ENCODE assay signal across 8 cellular contexts in genomic region chr15:91099616-91100560, GRCh38. TPM values are rescaled to one million over a fixed set of nuclear protein-coding genes. Genes with fewer than 3 reads are reported as not detected.
DNase-seq lines count a peak whose midpoint lies in the region; ATAC-seq, FAIRE-seq and TF ChIP-seq lines count a peak whose summit lies in the region.

Gene SV2B, plus strand, starts transcription at chr15:91100257. Its CDS starts 126,007 bp downstream, at chr15:91226264.

- no peak for FAIRE-seq in H54 (lab: Jason Lieb, UNC)

- H3K9me2 ChIP-seq in PC-3 (replicated peaks; ENCODE audit: low read length): no peaks in the 10 kb centered on the region

- ATAC-seq in HG02759 (IDR thresholded peaks at IDR 0.05; ENCODE audit: unreplicated experiment) (peak; percentile 73), PC-3 (peak; percentile 49), heart left ventricle (peak in 3 of 4 donors; percentile 57 to 68 (median 65)), aorta (ENCODE audit: low FRiP score) (no peak)

- H3K4me2 ChIP-seq in PC-3 (ENCODE audit: low read length): peak within 1 kb of the TSS; percentile 79

- H3K36me3 ChIP-seq in PC-3 (ENCODE audit: low read depth, low read length) (no peaks in the 10 kb centered on the region), heart left ventricle (no peaks in the 10 kb centered on the region), aorta (ENCODE audit: control insufficient read depth in 1 of 2, insufficient read depth in 2 of 2, low read length in 1 of 2) (no peaks in the 10 kb centered on the region)

- TF ChIP-seq CTCF in PC-3 (conservative IDR thresholded peaks at IDR 0.05; ENCODE audit: low read depth, low read length): peak; percentile 39
- TF ChIP-seq CTCF in heart left ventricle (IDR thresholded peaks at IDR 0.05): peak in 6 of 12 donors; percentile 11 to 40 (median 28)

- H3K4me1 ChIP-seq in PC-3 (ENCODE audit: insufficient read depth, low read length) (0 out of 2 replicates have a peak, but pooled peaks cover 5% of the 10 kb centered on the region), heart left ventricle (peaks cover 0 to 45% (median 30%) of the 10 kb centered on the region in 12 donors), aorta (ENCODE audit: control insufficient read depth in 1 of 2, insufficient read depth in 2 of 2, low read length in 2 of 2) (no peaks in the 10 kb centered on the region)

- TF ChIP-seq POLR2A in heart left ventricle (IDR thresholded peaks at IDR 0.05) (no peak), H54 (IDR thresholded peaks at IDR 0.05; ENCODE audit: low read depth, low read length) (no peak)

- no peaks in the 10 kb centered on the region for H3F3A ChIP-seq in PC-3 (ENCODE audit: low read length, unreplicated experiment)

- BruUV-seq in PC-3 (replicated peaks; lab: Mats Ljungman, UMichigan): no TSS peak

- H4K20me1 ChIP-seq in PC-3 (ENCODE audit: low read length): no peaks in the 10 kb centered on the region

- DNase-seq in PC-3 (peak; percentile 28), heart left ventricle (peak; percentile 38 to 64 (median 39)), posterior cingulate gyrus (peak in 9 of 10 donors; percentile 41 to 94 (median 63)), aorta (no peak), H54 (ENCODE audit: insufficient read length, low spot score) (no peak)
- DNase-seq in activated naive CD4-positive, alpha-beta T cell treated with anti-CD3 and anti-CD28 coated beads, Interleukin-2, amount 50 U/mL, for 16 hours: peak; percentile 50

- 1 to 2% (median 1%) methylated on average over 28 to 80 of the region's 80 CpGs for WGBS in heart left ventricle, 4 donors
- WGBS in aorta, 2 donors: 0 to 1% methylated on average over 69 to 80 of the region's 80 CpGs

- H3K27me3 ChIP-seq in PC-3 (ENCODE audit: low read length): peaks cover 81% of the 10 kb centered on the region
- H3K27me3 ChIP-seq in heart left ventricle: peaks cover 0 to 84% (median 13%) of the 10 kb centered on the region in 9 donors
- H3K27me3 ChIP-seq in aorta (ENCODE audit: control insufficient read depth in 1 of 2, insufficient read depth in 2 of 2, low read length in 1 of 2): peaks cover 0 to 5% of the 10 kb centered on the region in 2 donors

- H3K9me3 ChIP-seq in PC-3 (ENCODE audit: low read length) (no peaks in the 10 kb centered on the region), heart left ventricle (peaks cover 0 to 3% (median 0%) of the 10 kb centered on the region in 12 donors), aorta (ENCODE audit: control insufficient read depth, low read length) (peaks cover 2% of the 10 kb centered on the region)

- POLR2A ChIA-PET in PC-3 (lab: Charles Lee; ENCODE audit: unreplicated experiment): no interaction called here

- intact Hi-C loops in PC-3 (cut with micrococcal nuclease) (no loop called here), heart left ventricle (cut with DNase I) (loop anchor here in 1 of 10 donors (5.0 kb wide), 1 partner anchor 162 kb away; no protein-coding TSS in a partner anchor), posterior cingulate gyrus (cut with DNase I) (no loop called here), aorta (cut with DNase I) (no loop called here)

- H3K27ac ChIP-seq in PC-3 (ENCODE audit: low read length) (no peak within 1 kb of the TSS), heart left ventricle (peak within 1 kb of the TSS in 5 of 12 donors; percentile 12 to 65 (median 29)), aorta (ENCODE audit: low read depth in 1 of 2, low read length in 2 of 2) (no peak within 1 kb of the TSS)

- H3K4me3 ChIP-seq in GM08714 (ENCODE audit: low read length) (peak within 1 kb of the TSS; percentile 67), PC-3 (ENCODE audit: low read length) (peak within 1 kb of the TSS; percentile 64), heart left ventricle (peak within 1 kb of the TSS; percentile 28 to 68 (median 64)), aorta (ENCODE audit: low read length in 2 of 2) (peak within 1 kb of the TSS; percentile 5 to 13)

- no peak within 1 kb of the TSS for H3K9ac ChIP-seq in PC-3 (ENCODE audit: low read length)

- H2AFZ ChIP-seq in PC-3 (ENCODE audit: low read length): peak within 1 kb of the TSS; percentile 52

- CTCF ChIA-PET in PC-3 (lab: Charles Lee): no interaction called here

- no peaks in the 10 kb centered on the region for H3K79me2 ChIP-seq in PC-3 (ENCODE audit: low read length)

RNA-seq across cellular contexts. Expression of gene SV2B, which starts in this region (rescaled TPM):
- total RNA-seq in PC-3 (2014; rRNA removed): not detected in 2 replicates
- total RNA-seq in heart left ventricle: 10 to 100 TPM in 2 of 9 donors, 1 to 10 TPM in 5, under 1 TPM in 2; 0.63 to 23.5 (median 2.9) TPM
- under 1 TPM; 0.42 to 0.69 TPM for polyA plus RNA-seq in heart left ventricle
- 1 to 10 TPM; 2.5 to 6.4 TPM for total RNA-seq in aorta
- not detected for polyA plus RNA-seq in aorta

Comparison
In these comparisons a context has a peak if more than half of its experiments do, and no peak if none do; other contexts are left out.
1. Peak in DNase-seq, ATAC-seq, H3K4me3 ChIP-seq and H3K4me2 ChIP-seq in PC-3; RNA of the gene not detected or under 1 TPM.
2. H3K4me3 ChIP-seq: peak in every context shown above with its lines; median percentile 67 in GM08714; 64 in PC-3; 64 in heart left ventricle; 9 in aorta.
3. DNase-seq: peak in activated naive CD4-positive, alpha-beta T cell treated with anti-CD3 and anti-CD28 coated beads, Interleukin-2, amount 50 U/mL, for 16 hours (single experiment), heart left ventricle (5 of 5) and posterior cingulate gyrus (9 of 10); none in aorta (0 of 2) and H54 (single experiment).